Comparison of ENCODE assay signal across 8 cellular contexts in genomic region chr1:156456625-156457465, GRCh38. TPM values are rescaled to one million over a fixed set of nuclear protein-coding genes. Genes with fewer than 3 reads are reported as not detected.
DNase-seq lines count a peak whose midpoint lies in the region; ATAC-seq and TF ChIP-seq lines count a peak whose summit lies in the region.

No MANE protein-coding gene starts in this region.

- H3K27ac ChIP-seq in neutrophil (peak overlapping the region; percentile 91), substantia nigra (ENCODE audit: low read depth, low read length, poor library complexity, severe bottlenecking) (peak overlapping the region; percentile 100)

- peak overlapping the region; percentile 67 for H3K4me3 ChIP-seq in GM06990 (replicated peaks; ENCODE audit: low read depth, low read length)
- peak overlapping the region; percentile 66 for H3K4me3 ChIP-seq in NB4 (ENCODE audit: low read depth, low read length)
- H3K4me3 ChIP-seq in neutrophil (ENCODE audit: low read depth in 1 of 2, low read length in 1 of 2) = peak overlapping the region; percentile 84 to 87

- no peaks in the 10 kb centered on the region for H3K9me3 ChIP-seq in neutrophil

- peak; percentile 31 for TF ChIP-seq POLR2A in NB4 (IDR thresholded peaks at IDR 0.05; ENCODE audit: extremely low read depth, insufficient read length)

- H3K36me3 ChIP-seq in GM06990 (ENCODE audit: control insufficient read depth, insufficient read depth, low read length) (no peaks in the 10 kb centered on the region), neutrophil (no peaks in the 10 kb centered on the region)

- peaks cover 11 to 17% of the 10 kb centered on the region in 2 experiments for H3K4me1 ChIP-seq in neutrophil (ENCODE audit: control insufficient read depth in 1 of 2, insufficient read depth in 1 of 2, low read depth in 1 of 2, low read length in 1 of 2)

- no peaks in the 10 kb centered on the region for H3K27me3 ChIP-seq in GM06990 (replicated peaks; ENCODE audit: control insufficient read depth, insufficient read depth, low read length)
- peaks cover 37% of the 10 kb centered on the region for H3K27me3 ChIP-seq in neutrophil

- DNase-seq in GM06990 (ENCODE audit: extremely low read depth, insufficient read length) (peak; percentile 96), NB4 (ENCODE audit: low read depth) (peak; percentile 96), SK-N-DZ (ENCODE audit: low spot score) (peak; percentile 99), germinal center (ENCODE audit: low spot score) (peak; percentile 98), substantia nigra (lab: John Stamatoyannopoulos, UW) (peak; percentile 79 to 99 (median 95))
- peak; percentile 98 for DNase-seq in activated naive CD4-positive, alpha-beta T cell treated with anti-CD3 and anti-CD28 coated beads, Interleukin-2, amount 50 U/mL, for 16 hours

- no peak for TF ChIP-seq CTCF in GM06990 (IDR thresholded peaks at IDR 0.05; ENCODE audit: insufficient read depth, low read length, poor library complexity, severe bottlenecking)
- no peak for TF ChIP-seq CTCF in NB4 (IDR thresholded peaks at IDR 0.05; ENCODE audit: low read depth, low read length)
- TF ChIP-seq CTCF in neutrophil (IDR thresholded peaks at IDR 0.05) = no peak

- peak; percentile 77 for ATAC-seq in HG02571 (IDR thresholded peaks at IDR 0.05; ENCODE audit: unreplicated experiment)

RNA-seq across cellular contexts. Expression of gene MEF2D, which starts 43.7 kb away (rescaled TPM):
- polyA plus RNA-seq in SK-N-DZ (2014; cell fraction: cytosol; rRNA removed) = 5.8 and 6.3 TPM in 2 replicates
- 11.9 and 15.0 TPM in 2 replicates for polyA plus RNA-seq in SK-N-DZ (2014; cell fraction: nucleus; rRNA removed)

Comparison
In these comparisons a context has a peak if more than half of its experiments do, and no peak if none do; other contexts are left out.
1. Peak in every context shown above with its lines: DNase-seq, ATAC-seq, H3K4me3 ChIP-seq and H3K27ac ChIP-seq.